Comparison of ENCODE assay signal across 17 cellular contexts in genomic region chr11:66339686-66340483, GRCh38. TPM values are rescaled to one million over a fixed set of nuclear protein-coding genes. Genes with fewer than 3 reads are reported as not detected.
DNase-seq lines count a peak whose midpoint lies in the region; ATAC-seq and TF ChIP-seq lines count a peak whose summit lies in the region.
"Had no signal": no experiment of that assay in that cellular context is flagged by ENCODE, and none has a peak within 500 bp of the region (broad histone marks: within the 10 kb centered on the region; RNA-seq: fewer than 3 reads in every experiment).

No MANE protein-coding gene starts in this region.

- no peak overlapping the region for H3K14ac ChIP-seq in neuronal stem cell (ENCODE audit: low read length)

- H2BK12ac ChIP-seq in neuronal stem cell (ENCODE audit: low read length), result no peak overlapping the region

- H2BK15ac ChIP-seq in neuronal stem cell (ENCODE audit: low read length), result no peak overlapping the region

- H3K4me3 ChIP-seq in H7 (ENCODE audit: insufficient read depth, low read depth, low read length), result no peak overlapping the region
- H3K4me3 ChIP-seq in neuronal stem cell (ENCODE audit: low read length in 2 of 2), result no peak overlapping the region

- no peak overlapping the region for H2BK120ac ChIP-seq in neuronal stem cell (ENCODE audit: low read depth, low read length)

- H3K4me2 ChIP-seq in neuronal stem cell (ENCODE audit: insufficient read depth, low read length, poor library complexity, severe bottlenecking), result no peak overlapping the region
- H3K4me2 ChIP-seq: KMS-11 had no signal

- peak overlapping the region; percentile 2 for H3K9ac ChIP-seq in neuronal stem cell (ENCODE audit: low read depth, low read length, poor library complexity)
- H3K9ac ChIP-seq: KMS-11 had no signal

- DNase-seq in 8988T (peak; percentile 8), H7 (peak; percentile 16), epithelial cell of prostate (ENCODE audit: low read depth, low spot score) (no peak), neuronal stem cell (ENCODE audit: low spot score) (no peak), SKM-1 (lab: John Stamatoyannopoulos, UW; ENCODE audit: unreplicated experiment) (no peak), CD14-positive monocyte (ENCODE audit: low spot score) (no peak)
- DNase-seq in stimulated activated CD4-positive, alpha-beta T cell treated with anti-CD3 and anti-CD28 coated beads, Interleukin-1b, Interleukin-23, amount 100 ng/mL, for 48 hours, result no peak
- DNase-seq: AML-193, DMS79 treated with DMSO at 0.1 percent for 48 hours, NCI-H1417, NCI-H187 treated with DMSO at 0.1 percent for 48 hours, NCI-H524 treated with DMSO at 0.1 percent for 48 hours had no signal

- no peak overlapping the region for H4K91ac ChIP-seq in neuronal stem cell (ENCODE audit: low read depth, low read length, poor library complexity)

- no peak overlapping the region for H3K4me3 Mint-ChIP-seq in CD14-positive monocyte

- peaks cover 7% of the 10 kb centered on the region for H3K79me1 ChIP-seq in neuronal stem cell (ENCODE audit: low read depth, low read length)

- no peak overlapping the region for H3K4ac ChIP-seq in neuronal stem cell (ENCODE audit: low read length)

- H2AFZ ChIP-seq in neuronal stem cell (ENCODE audit: low read length), result no peak overlapping the region

- no peaks in the 10 kb centered on the region for H3K27me3 Mint-ChIP-seq in CD14-positive monocyte (ENCODE audit: low read depth in 3 of 3)

- H3K18ac ChIP-seq in neuronal stem cell (ENCODE audit: low read length), result no peak overlapping the region

- H3K9me3 ChIP-seq in neuronal stem cell (replicated peaks in 1 of 2; ENCODE audit: control insufficient read depth in 2 of 2, insufficient read depth in 1 of 2, low read depth in 1 of 2, low read length in 2 of 2), result peaks cover 0 to 3% of the 10 kb centered on the region in 2 donors

- H4K8ac ChIP-seq in neuronal stem cell (ENCODE audit: low read depth, low read length), result no peak overlapping the region

- H3K27ac ChIP-seq in epithelial cell of prostate (peak overlapping the region; percentile 95), neuronal stem cell (replicated peaks; ENCODE audit: low read length) (no peak overlapping the region)
- H3K27ac ChIP-seq: KMS-11 had no signal

- H3K27me3 ChIP-seq in H7 (ENCODE audit: control insufficient read depth, insufficient read depth, low read length), result peaks cover 1% of the 10 kb centered on the region; the same call in 1 of the 2 replicates
- no peaks in the 10 kb centered on the region for H3K27me3 ChIP-seq in neuronal stem cell (ENCODE audit: control insufficient read depth in 3 of 3, insufficient read depth in 3 of 3, low read depth in 1 of 3, low read length in 3 of 3)

- intact Hi-C loops in CD14-positive monocyte (cut with micrococcal nuclease), result no loop called here

- peaks cover 53 to 61% of the 10 kb centered on the region in 2 donors for H3K36me3 Mint-ChIP-seq in CD14-positive monocyte

- peaks cover 12% of the 10 kb centered on the region for H3K36me3 ChIP-seq in H7 (replicated peaks; ENCODE audit: control insufficient read depth, insufficient read depth, low read length)
- peaks cover 34 to 52% of the 10 kb centered on the region in 2 donors for H3K36me3 ChIP-seq in neuronal stem cell (replicated peaks in 1 of 2; ENCODE audit: control insufficient read depth in 2 of 2, insufficient read depth in 2 of 2, low read length in 2 of 2)

- H2BK5ac ChIP-seq in neuronal stem cell (ENCODE audit: low read length), result no peak overlapping the region

- TF ChIP-seq CTCF in CD14-positive monocyte (IDR thresholded peaks at IDR 0.05), result no peak

- no CpG with 5 or more reads among the region's 14 CpGs for WGBS in neuronal stem cell (ENCODE audit: extremely low coverage in 2 of 2, insufficient read length in 2 of 2, insufficient replicate concordance in 1 of 2), 2 donors

- H3K23ac ChIP-seq in neuronal stem cell (ENCODE audit: low read depth, low read length, poor library complexity), result no peak overlapping the region

- ATAC-seq in HG02852 (IDR thresholded peaks at IDR 0.05; ENCODE audit: unreplicated experiment), result no peak
- ATAC-seq: PC-3 had no signal

- peaks cover 37% of the 10 kb centered on the region for H3K4me1 Mint-ChIP-seq in CD14-positive monocyte

- H3K4me1 ChIP-seq in neuronal stem cell (ENCODE audit: control insufficient read depth in 2 of 2, insufficient read depth in 1 of 2, low read depth in 1 of 2, low read length in 2 of 2), result peaks cover 19 to 29% of the 10 kb centered on the region in 2 donors

- peak overlapping the region in 1 of 7 donors; percentile 79 for H3K27ac Mint-ChIP-seq in CD14-positive monocyte

- no peaks in the 10 kb centered on the region for H3K9me3 Mint-ChIP-seq in CD14-positive monocyte

- H2AK5ac ChIP-seq in neuronal stem cell (ENCODE audit: low read depth, low read length), result no peak overlapping the region

RNA-seq across cellular contexts. Expression of gene RIN1, which starts 3.7 kb away (rescaled TPM):
- 7.2 and 9.6 TPM in 2 replicates for total RNA-seq in H7 (2014; rRNA removed; shearing (Covaris generic))
- 2.4 TPM for polyA plus RNA-seq in neuronal stem cell (2013, experiment 1 of 2)
- 2.1 TPM for polyA plus RNA-seq in neuronal stem cell (2013, experiment 2 of 2)
- 1 to 10 TPM; 6.1 to 7.6 TPM for polyA plus RNA-seq in CD14-positive monocyte

RNA-seq across cellular contexts. Expression of gene BRMS1, which starts 5.0 kb away (rescaled TPM):
- total RNA-seq in H7 (2014; rRNA removed; shearing (Covaris generic)), result 53.5 and 72.8 TPM in 2 replicates
- 23.5 TPM for polyA plus RNA-seq in neuronal stem cell (2013, experiment 1 of 2)
- polyA plus RNA-seq in neuronal stem cell (2013, experiment 2 of 2), result 21.8 TPM
- 10 to 100 TPM; 62.0 to 65.2 TPM for polyA plus RNA-seq in CD14-positive monocyte

RNA-seq across cellular contexts. Expression of gene B4GAT1, which starts 7.5 kb away (rescaled TPM):
- total RNA-seq in H7 (2014; rRNA removed; shearing (Covaris generic)), result 41.6 and 41.9 TPM in 2 replicates
- polyA plus RNA-seq in neuronal stem cell (2013, experiment 1 of 2), result 31.8 TPM
- 30.8 TPM for polyA plus RNA-seq in neuronal stem cell (2013, experiment 2 of 2)
- 1 to 10 TPM; 1.7 TPM for polyA plus RNA-seq in CD14-positive monocyte

RNA-seq across cellular contexts. Expression of gene CD248, which starts 23.0 kb away (rescaled TPM):
- 0.83 and 1.4 TPM in 2 replicates for total RNA-seq in H7 (2014; rRNA removed; shearing (Covaris generic))
- 3.3 TPM for polyA plus RNA-seq in neuronal stem cell (2013, experiment 1 of 2)
- 3.2 TPM for polyA plus RNA-seq in neuronal stem cell (2013, experiment 2 of 2)
- polyA plus RNA-seq in CD14-positive monocyte, result under 1 TPM in 1 of 2 donors, not detected in 1; 0.13 TPM
- total RNA-seq: H4, HT-29, PC-3 had no signal

RNA-seq across cellular contexts. Expression of gene SLC29A2, which starts 31.7 kb away (rescaled TPM):
- total RNA-seq in H7 (2014; rRNA removed; shearing (Covaris generic)), result 23.8 and 32.1 TPM in 2 replicates
- 36.9 TPM for polyA plus RNA-seq in neuronal stem cell (2013, experiment 1 of 2)
- 36.4 TPM for polyA plus RNA-seq in neuronal stem cell (2013, experiment 2 of 2)
- under 1 TPM in 1 of 2 donors, not detected in 1; 0.11 TPM for polyA plus RNA-seq in CD14-positive monocyte

Comparison
In these comparisons a context has a peak if more than half of its experiments do, and no peak if none do; other contexts are left out.
1. DNase-seq: peak in 8988T (single experiment) and H7 (single experiment); none in epithelial cell of prostate (single experiment), neuronal stem cell (single experiment), SKM-1 (single experiment), stimulated activated CD4-positive, alpha-beta T cell treated with anti-CD3 and anti-CD28 coated beads, Interleukin-1b, Interleukin-23, amount 100 ng/mL, for 48 hours (single experiment) and CD14-positive monocyte (single experiment).